22 cellular contexts compared by ENCODE assay signal in genomic region chr22:19574247-19574646, GRCh38. TPM values are rescaled to one million over a fixed set of nuclear protein-coding genes. Genes with fewer than 3 reads are reported as not detected.
"Had no signal": no experiment of that assay in that cellular context is flagged by ENCODE, and none has a peak within 500 bp of the region (broad histone marks: within the 10 kb centered on the region; RNA-seq: fewer than 3 reads in every experiment).

No MANE protein-coding gene starts in this region.

- H3K4me3 ChIP-seq: MG63, SJSA1, SK-N-MC had no signal

- FAIRE-seq: RCC 7860 had no signal

- H3K27me3 ChIP-seq: MG63, SJSA1 had no signal

- H3K36me3 ChIP-seq: MG63, SJSA1 had no signal

- H3K27ac ChIP-seq: SJSA1, SK-N-MC had no signal

- H3K9me3 ChIP-seq: MG63, SJSA1 had no signal

- DNase-seq: Karpas-422, KG1, MG63, NCI-H1092 treated with DMSO at 0.1 percent for 48 hours, NCI-H1436, NCI-H187, NCI-H2029, NCI-H2081 treated with DMSO at 0.1 percent for 48 hours, NCI-H2171, NCI-H226, NCI-H446, NCI-H510A, NCI-H524 treated with DMSO at 0.1 percent for 48 hours, NCI-H69, NCI-H774, Right ventricle myocardium superior, RPMI8226, SIG-M5 had no signal

RNA-seq across cellular contexts. Expression of gene CLDN5, which starts 50.0 kb away (rescaled TPM):
- total RNA-seq: HT-29, SJSA1 had no signal
